18 cellular contexts compared by ENCODE assay signal in the genomic region with DNA sequence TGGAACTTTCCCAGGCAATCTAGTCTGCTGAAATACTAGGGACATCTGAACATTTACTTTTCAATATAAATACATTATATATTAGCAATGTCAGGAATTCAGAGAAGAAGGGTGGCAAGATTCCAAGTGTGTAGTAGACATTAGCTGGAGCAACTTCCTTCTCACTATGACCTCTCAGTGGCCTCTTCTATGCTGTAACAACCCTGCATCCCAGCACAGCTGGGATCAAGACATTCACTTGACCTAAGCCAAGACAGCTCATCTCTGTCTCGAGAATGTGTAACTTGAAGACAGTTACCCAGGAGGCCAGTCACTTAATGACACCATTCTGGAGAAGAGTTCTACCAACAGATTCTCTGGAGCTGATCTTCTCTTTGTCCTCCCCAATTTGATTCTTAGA.
DNase-seq lines count a peak whose midpoint lies in the region; ATAC-seq and TF ChIP-seq lines count a peak whose summit lies in the region.
"Had no signal": no experiment of that assay in that cellular context is flagged by ENCODE, and none has a peak within 500 bp of the region (broad histone marks: within the 10 kb centered on the region; RNA-seq: fewer than 3 reads in every experiment).

No MANE protein-coding gene starts in this region.

- ATAC-seq in HG02759 (IDR thresholded peaks at IDR 0.05; ENCODE audit: unreplicated experiment): no peak
- ATAC-seq: activated T-cell treated with anti-CD3 and anti-CD28 coated beads, Interleukin-2, amount 50 U/mL, for 72 hours; gastrocnemius medialis had no signal

- H3K9me2 ChIP-seq in PC-9 (ENCODE audit: insufficient read depth): no peaks in the 10 kb centered on the region

- CTCF ChIA-PET in PC-9 (lab: Charles Lee): interaction anchor here (0.6 kb wide), 1 partner anchor 63 kb away, joined by 5 read pairs; no protein-coding TSS in a partner anchor

- H3K4me2 ChIP-seq in PC-9: 0 out of 2 replicates have a peak overlapping the region, but pooled peaks have one; percentile 14
- no peak overlapping the region for H3K4me2 ChIP-seq in fibroblast of lung (ENCODE audit: extremely low read depth, insufficient read depth, low read length)
- H3K4me2 ChIP-seq: BLaER1 treated with 17β-estradiol and CSF1 and Interleukin-3, amounts not matched to agents 10 nM and 100 nM had no signal

- H3F3A ChIP-seq in PC-9 (ENCODE audit: insufficient read depth, low read depth): no peaks in the 10 kb centered on the region

- H2AFZ ChIP-seq in PC-9 (no peak overlapping the region), fibroblast of lung (ENCODE audit: low read length) (no peak overlapping the region)

- H3K27ac ChIP-seq in PC-9 (no peak overlapping the region), fibroblast of lung (ENCODE audit: insufficient read depth, low read length) (no peak overlapping the region), right atrium auricular region (no peak overlapping the region)
- H3K27ac ChIP-seq: BLaER1 treated with 17β-estradiol and CSF1 and Interleukin-3, amounts not matched to agents 10 nM and 100 nM; gastrocnemius medialis; spleen; stomach had no signal

- H3K4me3 ChIP-seq in PC-9: no peak overlapping the region
- H3K4me3 ChIP-seq in fibroblast of lung (replicated peaks in 1 of 4; ENCODE audit: control extremely low read depth in 1 of 4, insufficient read depth in 1 of 4, low read depth in 3 of 4, low read length in 4 of 4): no peak overlapping the region
- H3K4me3 ChIP-seq in right atrium auricular region: no peak overlapping the region
- H3K4me3 ChIP-seq: BLaER1 treated with 17β-estradiol and CSF1 and Interleukin-3, amounts not matched to agents 10 nM and 100 nM; gastrocnemius medialis; spleen; stomach had no signal

- no peaks in the 10 kb centered on the region for H3K79me2 ChIP-seq in PC-9 (ENCODE audit: low read depth)
- H3K79me2 ChIP-seq in fibroblast of lung (ENCODE audit: control insufficient read depth, insufficient read depth, low read length): no peaks in the 10 kb centered on the region

- H3K27me3 ChIP-seq in PC-9 (ENCODE audit: insufficient read depth, low read depth) (no peaks in the 10 kb centered on the region), fibroblast of lung (ENCODE audit: control insufficient read depth, insufficient read depth, low read length) (no peaks in the 10 kb centered on the region), right atrium auricular region (no peaks in the 10 kb centered on the region)
- H3K27me3 ChIP-seq: BLaER1 treated with 17β-estradiol and CSF1 and Interleukin-3, amounts not matched to agents 10 nM and 100 nM; gastrocnemius medialis; spleen; stomach had no signal

- no peak overlapping the region for H3K9ac ChIP-seq in fibroblast of lung (ENCODE audit: insufficient read depth, low read length)
- H3K9ac ChIP-seq: BLaER1 treated with 17β-estradiol and CSF1 and Interleukin-3, amounts not matched to agents 10 nM and 100 nM had no signal

- TF ChIP-seq CTCF in PC-9 (conservative IDR thresholded peaks at IDR 0.05) (no peak), fibroblast of lung (conservative IDR thresholded peaks at IDR 0.05 in 1 of 2, IDR thresholded peaks at IDR 0.05 in 1 of 2; ENCODE audit: low read depth in 1 of 2, low read length in 2 of 2) (no peak), right atrium auricular region (IDR thresholded peaks at IDR 0.05) (no peak)

- DNase-seq in ELR (ENCODE audit: low read depth) (peak; percentile 63), PC-9 (peak; percentile 25 to 47), fibroblast of lung (ENCODE audit: low read depth in 2 of 2) (peak; percentile 60 to 83), non-pigmented ciliary epithelial cell (ENCODE audit: low read depth) (peak; percentile 78), NAMALWA (ENCODE audit: low spot score) (no peak), right atrium auricular region (ENCODE audit: low spot score) (no peak), iPS-NIHi7 (ENCODE audit: extremely low spot score) (no peak)
- DNase-seq: activated T-cell treated with anti-CD3 and anti-CD28 coated beads, Interleukin-2, amount 50 U/mL, for 72 hours; amniotic stem cell; gastrocnemius medialis; H9; Kasumi-1; NCI-H2029 treated with DMSO at 0.1 percent for 48 hours; NCI-H526; spleen; stomach had no signal

- H3K4me1 ChIP-seq in PC-9 (replicated peaks; ENCODE audit: insufficient read depth) (peaks cover 9% of the 10 kb centered on the region; the same call in 1 of the 2 replicates), fibroblast of lung (ENCODE audit: control insufficient read depth, extremely low read depth, insufficient read depth, low read length) (no peaks in the 10 kb centered on the region), right atrium auricular region (peaks cover 0 to 11% of the 10 kb centered on the region in 2 donors)

- POLR2A ChIA-PET in PC-9 (lab: Charles Lee; ENCODE audit: unreplicated experiment): interaction anchor here (0.6 kb wide), 2 partner anchors 51 to 312 kb away, joined by 3 to 8 read pairs; no protein-coding TSS in a partner anchor

- intact Hi-C loops in PC-9 (cut with micrococcal nuclease; ENCODE audit: unreplicated experiment): loop anchor here (10.0 kb wide), 1 partner anchor 79 kb away; a partner anchor contains a TSS

- no TSS peak for BruUV-seq in PC-9 (replicated peaks; lab: Mats Ljungman, UMichigan)

- no peaks in the 10 kb centered on the region for H3K36me3 ChIP-seq in PC-9 (ENCODE audit: low read depth)
- no peaks in the 10 kb centered on the region for H3K36me3 ChIP-seq in fibroblast of lung (ENCODE audit: control insufficient read depth, insufficient read depth, low read length)
- no peaks in the 10 kb centered on the region for H3K36me3 ChIP-seq in right atrium auricular region
- H3K36me3 ChIP-seq: BLaER1 treated with 17β-estradiol and CSF1 and Interleukin-3, amounts not matched to agents 10 nM and 100 nM; gastrocnemius medialis; spleen; stomach had no signal

- no peaks in the 10 kb centered on the region for H3K9me3 ChIP-seq in PC-9 (ENCODE audit: insufficient read depth, low read depth)
- no peaks in the 10 kb centered on the region for H3K9me3 ChIP-seq in fibroblast of lung (ENCODE audit: control insufficient read depth, insufficient read depth, low read depth, low read length)
- H3K9me3 ChIP-seq in right atrium auricular region: no peaks in the 10 kb centered on the region
- H3K9me3 ChIP-seq: gastrocnemius medialis, stomach had no signal

- H4K20me1 ChIP-seq in PC-9 (ENCODE audit: insufficient read depth) (no peaks in the 10 kb centered on the region), fibroblast of lung (ENCODE audit: control insufficient read depth, extremely low read depth, insufficient read depth, low read length) (no peaks in the 10 kb centered on the region)
- H4K20me1 ChIP-seq: BLaER1 treated with 17β-estradiol and CSF1 and Interleukin-3, amounts not matched to agents 10 nM and 100 nM had no signal

Comparison
In these comparisons a context has a peak if more than half of its experiments do, and no peak if none do; other contexts are left out.
1. DNase-seq: peak in ELR (single experiment), PC-9 (2 of 2), fibroblast of lung (2 of 2) and non-pigmented ciliary epithelial cell (single experiment); none in NAMALWA (single experiment), right atrium auricular region (single experiment) and iPS-NIHi7 (single experiment).